Comparison of ENCODE assay signal across 8 cellular contexts in the genomic region with DNA sequence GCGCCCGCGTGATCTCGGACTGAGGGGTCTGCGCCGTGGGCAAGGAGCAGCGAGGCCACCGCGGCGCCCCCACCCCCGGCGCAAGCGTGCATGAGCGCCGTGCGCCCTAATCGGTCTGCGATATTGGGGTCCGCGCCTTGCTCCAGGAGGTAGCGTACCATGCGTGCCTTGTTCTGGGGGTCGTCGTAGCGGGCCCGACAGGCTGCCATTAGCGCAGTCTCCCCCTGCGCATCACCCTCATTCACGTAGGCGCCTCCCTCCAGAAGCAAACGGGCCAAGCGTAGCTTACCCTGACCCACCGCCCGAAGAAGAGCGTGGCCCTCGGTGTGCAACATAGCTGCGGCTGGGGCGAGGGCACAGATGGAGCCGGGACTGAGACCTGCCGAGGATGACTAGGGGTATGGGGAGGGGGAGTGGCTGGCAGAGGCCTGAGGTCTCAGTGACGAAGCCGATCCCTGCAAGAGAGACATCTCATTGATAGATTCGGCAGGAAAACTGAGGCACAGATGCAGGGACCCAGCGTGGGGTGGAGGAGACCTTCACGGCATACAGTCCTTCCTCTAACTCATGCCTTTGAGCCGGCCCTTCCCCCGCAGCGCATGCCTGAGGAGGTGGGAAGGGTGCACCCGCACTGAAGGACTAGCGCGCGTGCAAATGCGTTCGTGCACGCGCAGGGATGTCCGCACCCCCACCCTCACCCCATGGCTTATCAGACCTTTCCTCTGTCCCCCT. TPM values are rescaled to one million over a fixed set of nuclear protein-coding genes. Genes with fewer than 3 reads are reported as not detected.
DNase-seq lines count a peak whose midpoint lies in the region; ATAC-seq lines count a peak whose summit lies in the region.

No MANE protein-coding gene starts in this region.

- no peaks in the 10 kb centered on the region for H3K9me3 Mint-ChIP-seq in activated naive CD4-positive, alpha-beta T cell treated with anti-CD3 and anti-CD28 coated beads for 36 hours

- intact Hi-C loops in activated naive CD4-positive, alpha-beta T cell treated with anti-CD3 and anti-CD28 coated beads for 36 hours (cut with micrococcal nuclease), result no loop called here
- intact Hi-C loops in head of caudate nucleus (cut with DNase I), result loop anchor here (5.0 kb wide), 1 partner anchor 36 kb away; a partner anchor contains a TSS
- intact Hi-C loops in posterior cingulate gyrus (cut with DNase I), result no loop called here

- peak overlapping the region; percentile 89 for H3K27ac Mint-ChIP-seq in activated naive CD4-positive, alpha-beta T cell treated with anti-CD3 and anti-CD28 coated beads for 36 hours

- H3K27me3 Mint-ChIP-seq in activated naive CD4-positive, alpha-beta T cell treated with anti-CD3 and anti-CD28 coated beads for 36 hours (ENCODE audit: low read depth), result no peaks in the 10 kb centered on the region

- ATAC-seq in GM18520 (IDR thresholded peaks at IDR 0.05; ENCODE audit: unreplicated experiment) (no peak), GM18873 (IDR thresholded peaks at IDR 0.05; ENCODE audit: low FRiP score, unreplicated experiment) (no peak)

- peaks cover 38% of the 10 kb centered on the region for H3K4me1 Mint-ChIP-seq in activated naive CD4-positive, alpha-beta T cell treated with anti-CD3 and anti-CD28 coated beads for 36 hours (ENCODE audit: low read depth)

- peak; percentile 53 for DNase-seq in EL
- DNase-seq in NCI-H2227 treated with DMSO at 0.1 percent for 48 hours (lab: John Stamatoyannopoulos, UW), result peak; percentile 10
- DNase-seq in activated naive CD4-positive, alpha-beta T cell treated with anti-CD3 and anti-CD28 coated beads for 36 hours, result peak; percentile 76
- DNase-seq in head of caudate nucleus, result peak; percentile 46 to 90 (median 74)
- peak; percentile 53 to 97 (median 78) for DNase-seq in posterior cingulate gyrus
- DNase-seq in COLO829 (ENCODE audit: low spot score), result no peak

- H3K36me3 Mint-ChIP-seq in activated naive CD4-positive, alpha-beta T cell treated with anti-CD3 and anti-CD28 coated beads for 36 hours (ENCODE audit: low read depth), result no peaks in the 10 kb centered on the region

- CTCF ChIA-PET in activated naive CD4-positive, alpha-beta T cell treated with anti-CD3 and anti-CD28 coated beads for 36 hours (lab: Charles Lee), result interaction anchor here (0.6 to 3.6 kb wide), 3 partner anchors 17 to 73 kb away, joined by 3 to 44 read pairs (median 5); a partner anchor contains a TSS

- peak overlapping the region; percentile 97 for H3K4me3 Mint-ChIP-seq in activated naive CD4-positive, alpha-beta T cell treated with anti-CD3 and anti-CD28 coated beads for 36 hours

RNA-seq across cellular contexts. Expression of a gene that starts 2.8 kb away (rescaled TPM):
- total RNA-seq in activated naive CD4-positive, alpha-beta T cell treated with anti-CD3 and anti-CD28 coated beads for 36 hours, result 1 to 10 TPM; 3.7 to 4.3 TPM

RNA-seq across cellular contexts. Expression of a gene that starts 2.9 kb away (rescaled TPM):
- total RNA-seq in activated naive CD4-positive, alpha-beta T cell treated with anti-CD3 and anti-CD28 coated beads for 36 hours, result 10 to 100 TPM; 32.0 to 34.0 TPM

RNA-seq across cellular contexts. Expression of a gene that starts 3.8 kb away (rescaled TPM):
- 10 to 100 TPM; 43.6 to 44.3 TPM for total RNA-seq in activated naive CD4-positive, alpha-beta T cell treated with anti-CD3 and anti-CD28 coated beads for 36 hours

RNA-seq across cellular contexts. Expression of a gene that starts 34.3 kb away (rescaled TPM):
- total RNA-seq in activated naive CD4-positive, alpha-beta T cell treated with anti-CD3 and anti-CD28 coated beads for 36 hours, result 100 to 1,000 TPM; 241 to 242 TPM

RNA-seq across cellular contexts. Expression of a gene that starts 34.8 kb away (rescaled TPM):
- 10 to 100 TPM; 86.0 to 91.1 TPM for total RNA-seq in activated naive CD4-positive, alpha-beta T cell treated with anti-CD3 and anti-CD28 coated beads for 36 hours
